Comparison of ENCODE assay signal across 1 cellular context in the genomic region with DNA sequence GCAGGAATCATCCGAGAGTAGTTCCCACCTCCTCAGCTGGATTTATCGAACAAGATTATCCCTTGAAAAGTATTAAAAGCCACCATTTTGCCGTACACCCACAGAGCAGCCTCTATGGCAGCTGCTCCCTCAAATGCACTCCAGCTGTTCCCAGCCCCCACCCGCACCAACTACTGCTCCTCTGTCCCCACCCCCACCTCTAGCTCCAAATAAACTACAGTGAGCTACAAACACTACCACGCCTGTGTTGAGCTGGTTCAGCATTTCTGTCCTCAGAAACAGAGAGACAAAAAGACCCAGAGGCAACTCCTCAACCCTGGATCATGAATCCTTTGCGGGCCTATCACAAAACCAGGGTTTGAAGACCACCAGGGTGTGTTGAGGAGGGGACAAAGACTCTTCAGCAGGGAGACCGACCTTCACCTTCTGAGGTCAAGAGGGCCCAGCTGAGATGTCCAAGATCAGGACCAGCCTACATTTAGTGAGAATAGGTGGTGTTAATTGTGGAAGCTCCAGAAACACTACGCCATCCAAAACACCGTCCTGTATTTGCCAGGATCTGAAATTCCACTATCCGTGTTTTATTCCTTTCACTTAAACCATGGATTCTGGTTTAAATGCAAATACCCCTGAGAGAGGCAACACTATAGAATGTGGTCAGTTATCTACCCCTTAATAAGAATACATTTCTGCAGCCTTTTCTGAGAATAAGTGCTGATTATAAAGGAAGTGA.
TF ChIP-seq lines count a peak whose summit lies in the region.

No MANE protein-coding gene starts in this region.

TF ChIP-seq in GM23338, 12 proteins besides CTCF, POLR2A, EP300 and RAD21 (continued from another document):
- TF ChIP-seq, protein P1, sequence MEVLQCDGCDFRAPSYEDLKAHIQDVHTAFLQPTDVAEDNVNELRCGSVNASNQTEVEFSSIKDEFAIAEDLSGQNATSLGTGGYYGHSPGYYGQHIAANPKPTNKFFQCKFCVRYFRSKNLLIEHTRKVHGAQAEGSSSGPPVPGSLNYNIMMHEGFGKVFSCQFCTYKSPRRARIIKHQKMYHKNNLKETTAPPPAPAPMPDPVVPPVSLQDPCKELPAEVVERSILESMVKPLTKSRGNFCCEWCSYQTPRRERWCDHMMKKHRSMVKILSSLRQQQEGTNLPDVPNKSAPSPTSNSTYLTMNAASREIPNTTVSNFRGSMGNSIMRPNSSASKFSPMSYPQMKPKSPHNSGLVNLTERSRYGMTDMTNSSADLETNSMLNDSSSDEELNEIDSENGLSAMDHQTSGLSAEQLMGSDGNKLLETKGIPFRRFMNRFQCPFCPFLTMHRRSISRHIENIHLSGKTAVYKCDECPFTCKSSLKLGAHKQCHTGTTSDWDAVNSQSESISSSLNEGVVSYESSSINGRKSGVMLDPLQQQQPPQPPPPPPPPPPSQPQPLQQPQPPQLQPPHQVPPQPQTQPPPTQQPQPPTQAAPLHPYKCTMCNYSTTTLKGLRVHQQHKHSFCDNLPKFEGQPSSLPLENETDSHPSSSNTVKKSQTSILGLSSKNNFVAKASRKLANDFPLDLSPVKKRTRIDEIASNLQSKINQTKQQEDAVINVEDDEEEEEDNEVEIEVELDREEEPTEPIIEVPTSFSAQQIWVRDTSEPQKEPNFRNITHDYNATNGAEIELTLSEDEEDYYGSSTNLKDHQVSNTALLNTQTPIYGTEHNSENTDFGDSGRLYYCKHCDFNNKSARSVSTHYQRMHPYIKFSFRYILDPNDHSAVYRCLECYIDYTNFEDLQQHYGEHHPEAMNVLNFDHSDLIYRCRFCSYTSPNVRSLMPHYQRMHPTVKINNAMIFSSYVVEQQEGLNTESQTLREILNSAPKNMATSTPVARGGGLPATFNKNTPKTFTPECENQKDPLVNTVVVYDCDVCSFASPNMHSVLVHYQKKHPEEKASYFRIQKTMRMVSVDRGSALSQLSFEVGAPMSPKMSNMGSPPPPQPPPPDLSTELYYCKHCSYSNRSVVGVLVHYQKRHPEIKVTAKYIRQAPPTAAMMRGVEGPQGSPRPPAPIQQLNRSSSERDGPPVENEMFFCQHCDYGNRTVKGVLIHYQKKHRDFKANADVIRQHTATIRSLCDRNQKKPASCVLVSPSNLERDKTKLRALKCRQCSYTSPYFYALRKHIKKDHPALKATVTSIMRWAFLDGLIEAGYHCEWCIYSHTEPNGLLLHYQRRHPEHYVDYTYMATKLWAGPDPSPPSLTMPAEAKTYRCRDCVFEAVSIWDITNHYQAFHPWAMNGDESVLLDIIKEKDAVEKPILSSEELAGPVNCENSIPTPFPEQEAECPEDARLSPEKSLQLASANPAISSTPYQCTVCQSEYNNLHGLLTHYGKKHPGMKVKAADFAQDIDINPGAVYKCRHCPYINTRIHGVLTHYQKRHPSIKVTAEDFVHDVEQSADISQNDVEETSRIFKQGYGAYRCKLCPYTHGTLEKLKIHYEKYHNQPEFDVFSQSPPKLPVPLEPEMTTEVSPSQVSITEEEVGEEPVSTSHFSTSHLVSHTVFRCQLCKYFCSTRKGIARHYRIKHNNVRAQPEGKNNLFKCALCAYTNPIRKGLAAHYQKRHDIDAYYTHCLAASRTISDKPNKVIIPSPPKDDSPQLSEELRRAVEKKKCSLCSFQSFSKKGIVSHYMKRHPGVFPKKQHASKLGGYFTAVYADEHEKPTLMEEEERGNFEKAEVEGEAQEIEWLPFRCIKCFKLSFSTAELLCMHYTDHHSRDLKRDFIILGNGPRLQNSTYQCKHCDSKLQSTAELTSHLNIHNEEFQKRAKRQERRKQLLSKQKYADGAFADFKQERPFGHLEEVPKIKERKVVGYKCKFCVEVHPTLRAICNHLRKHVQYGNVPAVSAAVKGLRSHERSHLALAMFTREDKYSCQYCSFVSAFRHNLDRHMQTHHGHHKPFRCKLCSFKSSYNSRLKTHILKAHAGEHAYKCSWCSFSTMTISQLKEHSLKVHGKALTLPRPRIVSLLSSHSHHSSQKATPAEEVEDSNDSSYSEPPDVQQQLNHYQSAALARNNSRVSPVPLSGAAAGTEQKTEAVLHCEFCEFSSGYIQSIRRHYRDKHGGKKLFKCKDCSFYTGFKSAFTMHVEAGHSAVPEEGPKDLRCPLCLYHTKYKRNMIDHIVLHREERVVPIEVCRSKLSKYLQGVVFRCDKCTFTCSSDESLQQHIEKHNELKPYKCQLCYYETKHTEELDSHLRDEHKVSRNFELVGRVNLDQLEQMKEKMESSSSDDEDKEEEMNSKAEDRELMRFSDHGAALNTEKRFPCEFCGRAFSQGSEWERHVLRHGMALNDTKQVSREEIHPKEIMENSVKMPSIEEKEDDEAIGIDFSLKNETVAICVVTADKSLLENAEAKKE (CRISPR knock-in tag; IDR thresholded peaks at IDR 0.05): no peak
- no peak for TF ChIP-seq POLR2AphosphoS5 (IDR thresholded peaks at IDR 0.05; ENCODE audit: low read depth)
- no peak for TF ChIP-seq ZNF114 (CRISPR knock-in tag; IDR thresholded peaks at IDR 0.05)
- TF ChIP-seq ZNF331 (CRISPR knock-in tag; IDR thresholded peaks at IDR 0.05; ENCODE audit: low read depth): no peak
- TF ChIP-seq, protein P2, sequence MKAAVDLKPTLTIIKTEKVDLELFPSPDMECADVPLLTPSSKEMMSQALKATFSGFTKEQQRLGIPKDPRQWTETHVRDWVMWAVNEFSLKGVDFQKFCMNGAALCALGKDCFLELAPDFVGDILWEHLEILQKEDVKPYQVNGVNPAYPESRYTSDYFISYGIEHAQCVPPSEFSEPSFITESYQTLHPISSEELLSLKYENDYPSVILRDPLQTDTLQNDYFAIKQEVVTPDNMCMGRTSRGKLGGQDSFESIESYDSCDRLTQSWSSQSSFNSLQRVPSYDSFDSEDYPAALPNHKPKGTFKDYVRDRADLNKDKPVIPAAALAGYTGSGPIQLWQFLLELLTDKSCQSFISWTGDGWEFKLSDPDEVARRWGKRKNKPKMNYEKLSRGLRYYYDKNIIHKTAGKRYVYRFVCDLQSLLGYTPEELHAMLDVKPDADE (IDR thresholded peaks at IDR 0.05): no peak
- TF ChIP-seq EZH2phosphoT487 (IDR thresholded peaks at IDR 0.05; ENCODE audit: unreplicated experiment): no peak
- no peak for TF ChIP-seq CREB1 (CRISPR knock-in tag; IDR thresholded peaks at IDR 0.05; ENCODE audit: low read depth)
- TF ChIP-seq JUNB (IDR thresholded peaks at IDR 0.05; ENCODE audit: unreplicated experiment): no peak
